1 cellular context compared by ENCODE assay signal in genomic region chr16:51834131-51834530, GRCh38.
TF ChIP-seq lines count a peak whose summit lies in the region.

No MANE protein-coding gene starts in this region.

TF ChIP-seq in IMR-90, 13 proteins besides CTCF, POLR2A, EP300 and RAD21 (continued from another document):
- TF ChIP-seq, protein P1, sequence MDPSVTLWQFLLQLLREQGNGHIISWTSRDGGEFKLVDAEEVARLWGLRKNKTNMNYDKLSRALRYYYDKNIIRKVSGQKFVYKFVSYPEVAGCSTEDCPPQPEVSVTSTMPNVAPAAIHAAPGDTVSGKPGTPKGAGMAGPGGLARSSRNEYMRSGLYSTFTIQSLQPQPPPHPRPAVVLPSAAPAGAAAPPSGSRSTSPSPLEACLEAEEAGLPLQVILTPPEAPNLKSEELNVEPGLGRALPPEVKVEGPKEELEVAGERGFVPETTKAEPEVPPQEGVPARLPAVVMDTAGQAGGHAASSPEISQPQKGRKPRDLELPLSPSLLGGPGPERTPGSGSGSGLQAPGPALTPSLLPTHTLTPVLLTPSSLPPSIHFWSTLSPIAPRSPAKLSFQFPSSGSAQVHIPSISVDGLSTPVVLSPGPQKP (IDR thresholded peaks at IDR 0.05; ENCODE audit: borderline replicate concordance, low read depth, low read length): no peak
- TF ChIP-seq RFX5 (IDR thresholded peaks at IDR 0.05; ENCODE audit: low read depth, low read length) (no peak), SMC3 (IDR thresholded peaks at IDR 0.05; ENCODE audit: low read depth, low read length) (no peak)
